11 cellular contexts compared by ENCODE assay signal in the genomic region with DNA sequence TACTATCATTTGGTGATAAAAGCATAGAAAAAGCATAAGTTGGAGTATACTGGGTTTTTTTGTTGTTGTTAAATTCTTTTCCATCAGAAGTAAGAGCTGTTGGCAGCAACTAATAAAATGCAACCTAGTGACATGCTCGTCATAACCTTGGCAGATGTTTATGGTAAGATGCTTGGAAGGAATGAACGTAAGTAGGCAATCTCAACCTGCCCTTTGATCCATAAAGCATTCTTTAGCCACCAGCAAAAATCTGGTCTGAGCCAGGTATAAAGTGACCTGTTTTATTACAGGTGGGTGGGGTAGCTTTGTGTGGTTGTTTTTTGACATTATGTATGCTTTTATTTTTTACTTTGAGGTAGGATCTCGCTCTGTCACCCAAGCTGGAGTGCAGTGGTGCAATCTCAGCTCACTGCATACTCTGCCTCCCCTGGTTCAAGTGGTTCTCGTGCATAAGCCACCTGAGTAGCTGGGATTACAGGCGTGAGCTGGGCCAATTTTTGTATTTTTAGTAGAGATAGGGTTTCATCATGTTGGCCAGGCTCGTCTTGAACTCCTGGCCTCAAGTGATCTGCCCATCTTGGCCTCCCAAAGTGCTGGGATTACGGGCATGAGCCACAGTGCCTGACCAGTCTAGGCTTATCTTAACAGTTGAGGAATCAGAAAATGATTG. TPM values are rescaled to one million over a fixed set of nuclear protein-coding genes. Genes with fewer than 3 reads are reported as not detected.
A peak's percentile ranks its signal among the peaks of the same experiment; 100 is the strongest.
DNase-seq lines count a peak whose midpoint lies in the region; ATAC-seq and TF ChIP-seq lines count a peak whose summit lies in the region.
"Had no signal": no experiment of that assay in that cellular context is flagged by ENCODE, and none has a peak within 500 bp of the region (broad histone marks: within the 10 kb centered on the region; RNA-seq: fewer than 3 reads in every experiment).

No MANE protein-coding gene starts in this region.

- POLR2A ChIA-PET in A673 (lab: Charles Lee; ENCODE audit: low non-redundant PET) = no interaction called here

- peaks cover 73% of the 10 kb centered on the region for H3K36me3 ChIP-seq in A673 (ENCODE audit: insufficient read depth, low read length, poor library complexity, severe bottlenecking)
- peaks cover 0 to 78% (median 0%) of the 10 kb centered on the region in 3 donors for H3K36me3 ChIP-seq in Peyer's patch
- H3K36me3 ChIP-seq in hepatocyte (replicated peaks; ENCODE audit: insufficient read depth, low read depth) = no peaks in the 10 kb centered on the region
- H3K36me3 ChIP-seq in MM.1S (replicated peaks; ENCODE audit: insufficient read depth, low read length) = 0 out of 2 replicates have a peak, but pooled peaks cover 8% of the 10 kb centered on the region

- H3K27ac ChIP-seq in A673 (ENCODE audit: low read depth, low read length, poor library complexity, severe bottlenecking) = peak overlapping the region; percentile 67
- H3K27ac ChIP-seq in Peyer's patch = peak overlapping the region in 3 of 4 donors; percentile 2 to 74 (median 62)
- H3K27ac ChIP-seq in hepatocyte = peak overlapping the region; percentile 66
- no peak overlapping the region for H3K27ac ChIP-seq in MM.1S (ENCODE audit: low read length)
- H3K27ac ChIP-seq: WERI-Rb-1 had no signal

- no peak overlapping the region for H3K27ac Mint-ChIP-seq in activated T-helper 1 cell treated with anti-CD3 and anti-CD28 coated beads, Interleukin-12 subunit alpha, Interleukin-12 subunit beta, Interleukin-2, Interleukin-4 antibody, amounts not matched to agents 30 ng/mL and 10 ng/mL and 1 ng/mL, durations not matched to agents 14 hours and 24 hours and 36 hours
- H3K27ac Mint-ChIP-seq: activated naive CD8-positive, alpha-beta T cell treated with anti-CD3 and anti-CD28 coated beads, Interleukin-2, amount 50 U/mL, for 24 hours; dendritic cell treated with granulocyte-macrophage colony-stimulating factor and Interleukin-4, amounts not matched to agents 40 ng/mL and 50 ng/mL, for 4 days had no signal

- no peaks in the 10 kb centered on the region for H3K4me1 Mint-ChIP-seq in activated T-helper 1 cell treated with anti-CD3 and anti-CD28 coated beads, Interleukin-12 subunit alpha, Interleukin-12 subunit beta, Interleukin-2, Interleukin-4 antibody, amounts not matched to agents 30 ng/mL and 10 ng/mL and 1 ng/mL, durations not matched to agents 14 hours and 24 hours and 36 hours (ENCODE audit: low read depth)
- H3K4me1 Mint-ChIP-seq: activated naive CD8-positive, alpha-beta T cell treated with anti-CD3 and anti-CD28 coated beads, Interleukin-2, amount 50 U/mL, for 24 hours had no signal

- H3K9me2 ChIP-seq in hepatocyte (replicated peaks; ENCODE audit: insufficient read depth) = no peaks in the 10 kb centered on the region
- H3K9me2 ChIP-seq in MM.1S (replicated peaks; ENCODE audit: insufficient read depth, low read length) = no peaks in the 10 kb centered on the region

- no peaks in the 10 kb centered on the region for H3F3A ChIP-seq in MM.1S (ENCODE audit: insufficient read depth, low read length)

- ATAC-seq in GM21526 (IDR thresholded peaks at IDR 0.05; ENCODE audit: low FRiP score, unreplicated experiment) = no peak
- ATAC-seq: activated naive CD8-positive, alpha-beta T cell treated with anti-CD3 and anti-CD28 coated beads, Interleukin-2, amount 50 U/mL, for 24 hours had no signal

- no peaks in the 10 kb centered on the region for H3K27me3 ChIP-seq in A673 (replicated peaks; ENCODE audit: insufficient read depth, low read depth, low read length, poor library complexity)
- no peaks in the 10 kb centered on the region for H3K27me3 ChIP-seq in Peyer's patch
- no peaks in the 10 kb centered on the region for H3K27me3 ChIP-seq in hepatocyte
- no peaks in the 10 kb centered on the region for H3K27me3 ChIP-seq in MM.1S (replicated peaks; ENCODE audit: insufficient read depth, low read length)

- no peak for TF ChIP-seq POLR2A in Peyer's patch (IDR thresholded peaks at IDR 0.05)

- H3K4me3 ChIP-seq in A673 (ENCODE audit: low read depth, low read length, poor library complexity, severe bottlenecking) (no peak overlapping the region), Peyer's patch (no peak overlapping the region), hepatocyte (no peak overlapping the region), MM.1S (ENCODE audit: low read length) (no peak overlapping the region)

- H3K9me3 ChIP-seq in A673 (ENCODE audit: low read depth, low read length, poor library complexity, severe bottlenecking) = no peaks in the 10 kb centered on the region
- H3K9me3 ChIP-seq in Peyer's patch = no peaks in the 10 kb centered on the region
- H3K9me3 ChIP-seq in hepatocyte (ENCODE audit: low read depth) = no peaks in the 10 kb centered on the region
- no peaks in the 10 kb centered on the region for H3K9me3 ChIP-seq in MM.1S (replicated peaks; ENCODE audit: insufficient read depth, low read length)

- no peak overlapping the region for H3K9ac ChIP-seq in MM.1S (ENCODE audit: low read length)

- no peaks in the 10 kb centered on the region for H3K27me3 Mint-ChIP-seq in activated T-helper 1 cell treated with anti-CD3 and anti-CD28 coated beads, Interleukin-12 subunit alpha, Interleukin-12 subunit beta, Interleukin-2, Interleukin-4 antibody, amounts not matched to agents 30 ng/mL and 10 ng/mL and 1 ng/mL, durations not matched to agents 14 hours and 24 hours and 36 hours (ENCODE audit: insufficient read depth)
- H3K27me3 Mint-ChIP-seq: activated naive CD8-positive, alpha-beta T cell treated with anti-CD3 and anti-CD28 coated beads, Interleukin-2, amount 50 U/mL, for 24 hours; dendritic cell treated with granulocyte-macrophage colony-stimulating factor and Interleukin-4, amounts not matched to agents 40 ng/mL and 50 ng/mL, for 4 days had no signal

- DNase-seq in A673 (ENCODE audit: low spot score) (no peak), Peyer's patch (no peak), hepatocyte (ENCODE audit: low spot score) (peak; percentile 37), renal cortical epithelial cell (ENCODE audit: low read depth) (peak; percentile 64), activated gamma-delta T cell (lab: John Stamatoyannopoulos, UW) (no peak), MM.1S (no peak)
- DNase-seq in activated T-helper 1 cell treated with anti-CD3 and anti-CD28 coated beads, Interleukin-12 subunit alpha, Interleukin-12 subunit beta, Interleukin-2, Interleukin-4 antibody, amounts not matched to agents 30 ng/mL and 10 ng/mL and 1 ng/mL, durations not matched to agents 14 hours and 24 hours and 36 hours (ENCODE audit: low spot score) = no peak
- DNase-seq: activated naive CD8-positive, alpha-beta T cell treated with anti-CD3 and anti-CD28 coated beads, Interleukin-2, amount 50 U/mL, for 24 hours; WERI-Rb-1 had no signal

- H3K4me3 Mint-ChIP-seq in activated T-helper 1 cell treated with anti-CD3 and anti-CD28 coated beads, Interleukin-12 subunit alpha, Interleukin-12 subunit beta, Interleukin-2, Interleukin-4 antibody, amounts not matched to agents 30 ng/mL and 10 ng/mL and 1 ng/mL, durations not matched to agents 14 hours and 24 hours and 36 hours = no peak overlapping the region
- H3K4me3 Mint-ChIP-seq: activated naive CD8-positive, alpha-beta T cell treated with anti-CD3 and anti-CD28 coated beads, Interleukin-2, amount 50 U/mL, for 24 hours; dendritic cell treated with granulocyte-macrophage colony-stimulating factor and Interleukin-4, amounts not matched to agents 40 ng/mL and 50 ng/mL, for 4 days had no signal

- peaks cover 53% of the 10 kb centered on the region for H3K36me3 Mint-ChIP-seq in activated T-helper 1 cell treated with anti-CD3 and anti-CD28 coated beads, Interleukin-12 subunit alpha, Interleukin-12 subunit beta, Interleukin-2, Interleukin-4 antibody, amounts not matched to agents 30 ng/mL and 10 ng/mL and 1 ng/mL, durations not matched to agents 14 hours and 24 hours and 36 hours (ENCODE audit: low read depth)

- H3K79me2 ChIP-seq in hepatocyte (peaks cover 6% of the 10 kb centered on the region), MM.1S (ENCODE audit: low read length) (no peaks in the 10 kb centered on the region)

- intact Hi-C loops in A673 (cut with micrococcal nuclease; ENCODE audit: unreplicated experiment) = loop anchor here (2.0 kb wide), 1 partner anchor 21 kb away; the partner anchor contains the start of gene WSB1
- intact Hi-C loops in activated T-helper 1 cell treated with anti-CD3 and anti-CD28 coated beads, Interleukin-12 subunit alpha, Interleukin-12 subunit beta, Interleukin-2, Interleukin-4 antibody, amounts not matched to agents 30 ng/mL and 10 ng/mL and 1 ng/mL, durations not matched to agents 14 hours and 24 hours and 36 hours (cut with micrococcal nuclease) = no loop called here

- H2AFZ ChIP-seq in hepatocyte (no peak overlapping the region), MM.1S (ENCODE audit: low read length) (no peak overlapping the region)

- H3K4me1 ChIP-seq in A673 (ENCODE audit: insufficient read depth, low read length, poor library complexity, severe bottlenecking) = peaks cover 12% of the 10 kb centered on the region
- H3K4me1 ChIP-seq in Peyer's patch = peaks cover 0 to 31% (median 3%) of the 10 kb centered on the region in 4 donors
- peaks cover 7% of the 10 kb centered on the region for H3K4me1 ChIP-seq in hepatocyte (ENCODE audit: insufficient read depth)
- no peaks in the 10 kb centered on the region for H3K4me1 ChIP-seq in MM.1S (ENCODE audit: low read length)

- no peaks in the 10 kb centered on the region for H3K9me3 Mint-ChIP-seq in activated T-helper 1 cell treated with anti-CD3 and anti-CD28 coated beads, Interleukin-12 subunit alpha, Interleukin-12 subunit beta, Interleukin-2, Interleukin-4 antibody, amounts not matched to agents 30 ng/mL and 10 ng/mL and 1 ng/mL, durations not matched to agents 14 hours and 24 hours and 36 hours
- H3K9me3 Mint-ChIP-seq: activated naive CD8-positive, alpha-beta T cell treated with anti-CD3 and anti-CD28 coated beads, Interleukin-2, amount 50 U/mL, for 24 hours; dendritic cell treated with granulocyte-macrophage colony-stimulating factor and Interleukin-4, amounts not matched to agents 40 ng/mL and 50 ng/mL, for 4 days had no signal

- H4K20me1 ChIP-seq in hepatocyte (ENCODE audit: insufficient read depth, poor library complexity, severe bottlenecking) = no peaks in the 10 kb centered on the region
- no peaks in the 10 kb centered on the region for H4K20me1 ChIP-seq in MM.1S (ENCODE audit: insufficient read depth, low read length)

- no TSS peak for BruUV-seq in A673 (replicated peaks; lab: Mats Ljungman, UMichigan)

- TF ChIP-seq CTCF in A673 (conservative IDR thresholded peaks at IDR 0.05; ENCODE audit: low read depth, low read length) (no peak), Peyer's patch (IDR thresholded peaks at IDR 0.05) (no peak), hepatocyte (IDR thresholded peaks at IDR 0.05; ENCODE audit: poor library complexity) (no peak), MM.1S (IDR thresholded peaks at IDR 0.05; ENCODE audit: low read length) (no peak)

- H3K4me2 ChIP-seq in hepatocyte (no peak overlapping the region), MM.1S (ENCODE audit: low read depth, low read length) (no peak overlapping the region)

- CTCF ChIA-PET in A673 (lab: Charles Lee) = no interaction called here

- 78% methylated on average over 7 of the region's 7 CpGs for WGBS in hepatocyte (ENCODE audit: low lambda C conversion rate, missing lambda C conversion rate)

RNA-seq across cellular contexts. Expression of gene WSB1, which starts 22.0 kb away (rescaled TPM):
- 114 and 120 TPM in 2 replicates for total RNA-seq in A673 (2021)
- 100 to 1,000 TPM in 2 of 4 donors, 10 to 100 TPM in 2; 61.5 to 208 (median 112) TPM for total RNA-seq in Peyer's patch
- total RNA-seq in hepatocyte = 179 and 214 TPM in 2 replicates
- 161 and 206 TPM in 2 replicates for polyA plus RNA-seq in hepatocyte
- total RNA-seq in renal cortical epithelial cell = 104 and 189 TPM in 2 replicates
- total RNA-seq in activated T-helper 1 cell treated with anti-CD3 and anti-CD28 coated beads, Interleukin-12 subunit alpha, Interleukin-12 subunit beta, Interleukin-2, Interleukin-4 antibody, amounts not matched to agents 30 ng/mL and 10 ng/mL and 1 ng/mL, durations not matched to agents 14 hours and 24 hours and 36 hours = 90.3 and 102 TPM in 2 replicates

Comparison
In these comparisons a context has a peak if more than half of its experiments do, and no peak if none do; other contexts are left out.
1. DNase-seq: peak in hepatocyte (single experiment) and renal cortical epithelial cell (single experiment); none in A673 (single experiment), Peyer's patch (0 of 3), activated gamma-delta T cell (single experiment), MM.1S (single experiment) and activated T-helper 1 cell treated with anti-CD3 and anti-CD28 coated beads, Interleukin-12 subunit alpha, Interleukin-12 subunit beta, Interleukin-2, Interleukin-4 antibody, amounts not matched to agents 30 ng/mL and 10 ng/mL and 1 ng/mL, durations not matched to agents 14 hours and 24 hours and 36 hours (single experiment).